In genomic region chr11:113247231-113247630, GRCh38 we compare ENCODE assay signal across 2 cellular contexts.
TF ChIP-seq lines count a peak whose summit lies in the region.

No MANE protein-coding gene starts in this region.

TF ChIP-seq in GM23338, 12 proteins besides CTCF, POLR2A, EP300 and RAD21:
- TF ChIP-seq ZNF462 (CRISPR knock-in tag; IDR thresholded peaks at IDR 0.05), result no peak
- no peak for TF ChIP-seq ZNF331 (CRISPR knock-in tag; IDR thresholded peaks at IDR 0.05; ENCODE audit: low read depth)

TF ChIP-seq in H1, 55 proteins besides CTCF, POLR2A, EP300 and RAD21 (continued from another document):
- TF ChIP-seq JUND (IDR thresholded peaks at IDR 0.05; ENCODE audit: low read length) (no peak), KDM5A (IDR thresholded peaks at IDR 0.05; ENCODE audit: low read length) (no peak), RXRA (IDR thresholded peaks at IDR 0.05; ENCODE audit: insufficient read depth, low read depth, low read length) (no peak), TAF1 (IDR thresholded peaks at IDR 0.05; ENCODE audit: low read depth, low read length) (no peak), CHD7 (IDR thresholded peaks at IDR 0.05; ENCODE audit: insufficient replicate concordance, low read length) (no peak), ATF2 (IDR thresholded peaks at IDR 0.05; ENCODE audit: low read length) (no peak), RNF2 (IDR thresholded peaks at IDR 0.05; ENCODE audit: borderline replicate concordance, low read depth, low read length, missing control alignments, poor library complexity, severe bottlenecking) (no peak), SIN3A (conservative IDR thresholded peaks at IDR 0.05 in 1 of 2, IDR thresholded peaks at IDR 0.05 in 1 of 2; ENCODE audit: low read depth in 1 of 2, low read length in 2 of 2) (no peak)
